2 cellular contexts compared by ENCODE assay signal in the genomic region with DNA sequence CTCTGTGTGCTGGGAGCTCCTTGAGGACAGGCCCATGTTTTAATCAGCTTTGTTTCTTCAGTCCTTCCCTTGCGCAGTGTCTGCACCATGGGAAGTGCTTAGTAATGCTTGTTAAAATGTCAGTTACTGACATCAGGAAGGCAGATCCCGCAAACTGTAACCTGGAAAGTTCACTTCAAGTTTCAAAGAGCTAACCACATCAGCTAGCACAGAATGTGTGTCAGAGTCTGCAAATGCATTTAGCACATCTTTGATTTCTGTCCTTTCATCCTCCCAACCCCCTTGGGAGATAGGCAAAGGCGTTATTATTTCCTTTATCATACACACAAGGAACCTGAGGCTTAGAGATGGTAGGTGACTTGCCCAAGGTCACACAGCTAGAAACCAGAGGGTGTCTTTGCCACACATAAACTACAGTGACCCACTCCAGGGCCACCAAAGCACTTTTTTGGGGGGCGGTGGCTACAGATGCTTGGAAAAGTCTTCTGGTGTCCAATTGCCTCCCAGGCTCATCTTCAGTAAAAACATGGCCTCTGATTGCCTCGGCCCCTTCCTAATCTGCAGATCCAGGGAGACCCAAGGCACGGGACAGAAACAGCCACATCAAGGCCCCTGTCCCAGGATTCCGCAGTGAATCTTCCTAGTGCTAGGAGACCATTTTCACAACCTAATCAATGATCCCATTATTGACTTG.
TF ChIP-seq lines count a peak whose summit lies in the region.

No MANE protein-coding gene starts in this region.

TF ChIP-seq in GM23338, 12 proteins besides CTCF, POLR2A, EP300 and RAD21 (continues in another document):
- TF ChIP-seq EZH2phosphoT487 (IDR thresholded peaks at IDR 0.05; ENCODE audit: unreplicated experiment): no peak
- TF ChIP-seq POLR2AphosphoS5 (IDR thresholded peaks at IDR 0.05; ENCODE audit: low read depth): no peak
- no peak for TF ChIP-seq NANOG (IDR thresholded peaks at IDR 0.05; ENCODE audit: borderline replicate concordance)
- TF ChIP-seq ZNF331 (CRISPR knock-in tag; IDR thresholded peaks at IDR 0.05; ENCODE audit: low read depth): no peak
- no peak for TF ChIP-seq EZH2 (IDR thresholded peaks at IDR 0.05; ENCODE audit: low read depth, unreplicated experiment)
- no peak for TF ChIP-seq CREB1 (CRISPR knock-in tag; IDR thresholded peaks at IDR 0.05; ENCODE audit: low read depth)
- no peak for TF ChIP-seq JUNB (IDR thresholded peaks at IDR 0.05; ENCODE audit: unreplicated experiment)
- TF ChIP-seq, protein P1, sequence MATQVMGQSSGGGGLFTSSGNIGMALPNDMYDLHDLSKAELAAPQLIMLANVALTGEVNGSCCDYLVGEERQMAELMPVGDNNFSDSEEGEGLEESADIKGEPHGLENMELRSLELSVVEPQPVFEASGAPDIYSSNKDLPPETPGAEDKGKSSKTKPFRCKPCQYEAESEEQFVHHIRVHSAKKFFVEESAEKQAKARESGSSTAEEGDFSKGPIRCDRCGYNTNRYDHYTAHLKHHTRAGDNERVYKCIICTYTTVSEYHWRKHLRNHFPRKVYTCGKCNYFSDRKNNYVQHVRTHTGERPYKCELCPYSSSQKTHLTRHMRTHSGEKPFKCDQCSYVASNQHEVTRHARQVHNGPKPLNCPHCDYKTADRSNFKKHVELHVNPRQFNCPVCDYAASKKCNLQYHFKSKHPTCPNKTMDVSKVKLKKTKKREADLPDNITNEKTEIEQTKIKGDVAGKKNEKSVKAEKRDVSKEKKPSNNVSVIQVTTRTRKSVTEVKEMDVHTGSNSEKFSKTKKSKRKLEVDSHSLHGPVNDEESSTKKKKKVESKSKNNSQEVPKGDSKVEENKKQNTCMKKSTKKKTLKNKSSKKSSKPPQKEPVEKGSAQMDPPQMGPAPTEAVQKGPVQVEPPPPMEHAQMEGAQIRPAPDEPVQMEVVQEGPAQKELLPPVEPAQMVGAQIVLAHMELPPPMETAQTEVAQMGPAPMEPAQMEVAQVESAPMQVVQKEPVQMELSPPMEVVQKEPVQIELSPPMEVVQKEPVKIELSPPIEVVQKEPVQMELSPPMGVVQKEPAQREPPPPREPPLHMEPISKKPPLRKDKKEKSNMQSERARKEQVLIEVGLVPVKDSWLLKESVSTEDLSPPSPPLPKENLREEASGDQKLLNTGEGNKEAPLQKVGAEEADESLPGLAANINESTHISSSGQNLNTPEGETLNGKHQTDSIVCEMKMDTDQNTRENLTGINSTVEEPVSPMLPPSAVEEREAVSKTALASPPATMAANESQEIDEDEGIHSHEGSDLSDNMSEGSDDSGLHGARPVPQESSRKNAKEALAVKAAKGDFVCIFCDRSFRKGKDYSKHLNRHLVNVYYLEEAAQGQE (IDR thresholded peaks at IDR 0.05; ENCODE audit: unreplicated experiment): no peak
- no peak for TF ChIP-seq ZNF114 (CRISPR knock-in tag; IDR thresholded peaks at IDR 0.05)
- TF ChIP-seq, protein P2, sequence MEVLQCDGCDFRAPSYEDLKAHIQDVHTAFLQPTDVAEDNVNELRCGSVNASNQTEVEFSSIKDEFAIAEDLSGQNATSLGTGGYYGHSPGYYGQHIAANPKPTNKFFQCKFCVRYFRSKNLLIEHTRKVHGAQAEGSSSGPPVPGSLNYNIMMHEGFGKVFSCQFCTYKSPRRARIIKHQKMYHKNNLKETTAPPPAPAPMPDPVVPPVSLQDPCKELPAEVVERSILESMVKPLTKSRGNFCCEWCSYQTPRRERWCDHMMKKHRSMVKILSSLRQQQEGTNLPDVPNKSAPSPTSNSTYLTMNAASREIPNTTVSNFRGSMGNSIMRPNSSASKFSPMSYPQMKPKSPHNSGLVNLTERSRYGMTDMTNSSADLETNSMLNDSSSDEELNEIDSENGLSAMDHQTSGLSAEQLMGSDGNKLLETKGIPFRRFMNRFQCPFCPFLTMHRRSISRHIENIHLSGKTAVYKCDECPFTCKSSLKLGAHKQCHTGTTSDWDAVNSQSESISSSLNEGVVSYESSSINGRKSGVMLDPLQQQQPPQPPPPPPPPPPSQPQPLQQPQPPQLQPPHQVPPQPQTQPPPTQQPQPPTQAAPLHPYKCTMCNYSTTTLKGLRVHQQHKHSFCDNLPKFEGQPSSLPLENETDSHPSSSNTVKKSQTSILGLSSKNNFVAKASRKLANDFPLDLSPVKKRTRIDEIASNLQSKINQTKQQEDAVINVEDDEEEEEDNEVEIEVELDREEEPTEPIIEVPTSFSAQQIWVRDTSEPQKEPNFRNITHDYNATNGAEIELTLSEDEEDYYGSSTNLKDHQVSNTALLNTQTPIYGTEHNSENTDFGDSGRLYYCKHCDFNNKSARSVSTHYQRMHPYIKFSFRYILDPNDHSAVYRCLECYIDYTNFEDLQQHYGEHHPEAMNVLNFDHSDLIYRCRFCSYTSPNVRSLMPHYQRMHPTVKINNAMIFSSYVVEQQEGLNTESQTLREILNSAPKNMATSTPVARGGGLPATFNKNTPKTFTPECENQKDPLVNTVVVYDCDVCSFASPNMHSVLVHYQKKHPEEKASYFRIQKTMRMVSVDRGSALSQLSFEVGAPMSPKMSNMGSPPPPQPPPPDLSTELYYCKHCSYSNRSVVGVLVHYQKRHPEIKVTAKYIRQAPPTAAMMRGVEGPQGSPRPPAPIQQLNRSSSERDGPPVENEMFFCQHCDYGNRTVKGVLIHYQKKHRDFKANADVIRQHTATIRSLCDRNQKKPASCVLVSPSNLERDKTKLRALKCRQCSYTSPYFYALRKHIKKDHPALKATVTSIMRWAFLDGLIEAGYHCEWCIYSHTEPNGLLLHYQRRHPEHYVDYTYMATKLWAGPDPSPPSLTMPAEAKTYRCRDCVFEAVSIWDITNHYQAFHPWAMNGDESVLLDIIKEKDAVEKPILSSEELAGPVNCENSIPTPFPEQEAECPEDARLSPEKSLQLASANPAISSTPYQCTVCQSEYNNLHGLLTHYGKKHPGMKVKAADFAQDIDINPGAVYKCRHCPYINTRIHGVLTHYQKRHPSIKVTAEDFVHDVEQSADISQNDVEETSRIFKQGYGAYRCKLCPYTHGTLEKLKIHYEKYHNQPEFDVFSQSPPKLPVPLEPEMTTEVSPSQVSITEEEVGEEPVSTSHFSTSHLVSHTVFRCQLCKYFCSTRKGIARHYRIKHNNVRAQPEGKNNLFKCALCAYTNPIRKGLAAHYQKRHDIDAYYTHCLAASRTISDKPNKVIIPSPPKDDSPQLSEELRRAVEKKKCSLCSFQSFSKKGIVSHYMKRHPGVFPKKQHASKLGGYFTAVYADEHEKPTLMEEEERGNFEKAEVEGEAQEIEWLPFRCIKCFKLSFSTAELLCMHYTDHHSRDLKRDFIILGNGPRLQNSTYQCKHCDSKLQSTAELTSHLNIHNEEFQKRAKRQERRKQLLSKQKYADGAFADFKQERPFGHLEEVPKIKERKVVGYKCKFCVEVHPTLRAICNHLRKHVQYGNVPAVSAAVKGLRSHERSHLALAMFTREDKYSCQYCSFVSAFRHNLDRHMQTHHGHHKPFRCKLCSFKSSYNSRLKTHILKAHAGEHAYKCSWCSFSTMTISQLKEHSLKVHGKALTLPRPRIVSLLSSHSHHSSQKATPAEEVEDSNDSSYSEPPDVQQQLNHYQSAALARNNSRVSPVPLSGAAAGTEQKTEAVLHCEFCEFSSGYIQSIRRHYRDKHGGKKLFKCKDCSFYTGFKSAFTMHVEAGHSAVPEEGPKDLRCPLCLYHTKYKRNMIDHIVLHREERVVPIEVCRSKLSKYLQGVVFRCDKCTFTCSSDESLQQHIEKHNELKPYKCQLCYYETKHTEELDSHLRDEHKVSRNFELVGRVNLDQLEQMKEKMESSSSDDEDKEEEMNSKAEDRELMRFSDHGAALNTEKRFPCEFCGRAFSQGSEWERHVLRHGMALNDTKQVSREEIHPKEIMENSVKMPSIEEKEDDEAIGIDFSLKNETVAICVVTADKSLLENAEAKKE (CRISPR knock-in tag; IDR thresholded peaks at IDR 0.05): no peak
- no peak for TF ChIP-seq STAT1 (IDR thresholded peaks at IDR 0.05; ENCODE audit: unreplicated experiment)

TF ChIP-seq in H1, 55 proteins besides CTCF, POLR2A, EP300 and RAD21:
- TF ChIP-seq JUND (IDR thresholded peaks at IDR 0.05; ENCODE audit: low read length) (no peak), HDAC2 (IDR thresholded peaks at IDR 0.05; ENCODE audit: borderline replicate concordance in 1 of 2, low read depth in 2 of 2, low read length in 2 of 2) (no peak), CBX5 (IDR thresholded peaks at IDR 0.05; ENCODE audit: low read depth, low read length) (no peak), CEBPB (IDR thresholded peaks at IDR 0.05; ENCODE audit: low read depth, low read length) (no peak), PHF8 (conservative IDR thresholded peaks at IDR 0.05; ENCODE audit: low read depth, low read length) (no peak)
